In the genomic region with DNA sequence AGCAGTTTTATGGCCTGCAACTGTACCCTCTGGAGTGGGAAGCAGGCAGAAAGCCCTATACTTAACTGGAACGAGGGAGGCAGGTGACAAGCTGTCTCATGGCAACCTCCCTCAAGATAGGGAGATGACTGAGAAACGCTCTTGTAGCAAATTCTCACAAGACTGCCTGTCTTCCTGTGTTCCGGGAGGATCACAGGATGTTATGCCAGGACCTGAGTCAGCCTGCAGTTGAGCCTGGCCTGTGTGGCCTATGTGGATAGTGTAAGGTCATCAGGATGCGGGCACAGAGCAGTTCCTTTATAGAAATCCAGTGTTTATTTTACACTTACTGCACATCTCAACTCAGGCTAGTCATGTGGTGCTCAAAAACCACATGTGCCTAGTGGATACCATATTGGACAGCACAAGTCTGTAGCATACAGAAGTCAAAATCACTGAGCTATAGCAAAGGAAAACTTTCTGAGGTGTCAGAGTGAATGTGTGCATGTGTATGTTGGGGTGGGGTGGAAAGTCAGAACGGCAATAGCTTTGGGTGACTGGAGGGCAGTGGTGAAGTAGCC, we compare ENCODE assay signal across 16 cellular contexts. TPM values are rescaled to one million over a fixed set of nuclear protein-coding genes. Genes with fewer than 3 reads are reported as not detected.
DNase-seq lines count a peak whose midpoint lies in the region; ATAC-seq and TF ChIP-seq lines count a peak whose summit lies in the region.
"Had no signal": no experiment of that assay in that cellular context is flagged by ENCODE, and none has a peak within 500 bp of the region (broad histone marks: within the 10 kb centered on the region; RNA-seq: fewer than 3 reads in every experiment).

No MANE protein-coding gene starts in this region.

- TF ChIP-seq CTCF in AG04450 (IDR thresholded peaks at IDR 0.05; ENCODE audit: low read depth, low read length), result no peak
- TF ChIP-seq CTCF in brain microvascular endothelial cell (IDR thresholded peaks at IDR 0.05; ENCODE audit: low read depth, low read length, missing control alignments), result no peak
- TF ChIP-seq CTCF in kidney epithelial cell (IDR thresholded peaks at IDR 0.05; ENCODE audit: insufficient read depth, low read length, poor library complexity, severe bottlenecking), result no peak
- no peak for TF ChIP-seq CTCF in esophagus muscularis mucosa (IDR thresholded peaks at IDR 0.05)

- in situ Hi-C loops in brain microvascular endothelial cell (cut with HindIII; ENCODE audit: low pct_ligation_motif_present, low sequenced_read_pairs), result no loop called here

- ATAC-seq in T-cell (replicated peaks in 1 of 4), result no peak
- ATAC-seq: heart left ventricle had no signal

- WGBS in esophagus muscularis mucosa, result 74% methylated on average over 5 of the region's 5 CpGs

- H3K27me3 ChIP-seq in AG04450 (ENCODE audit: control insufficient read depth, insufficient read depth, low read length), result no peaks in the 10 kb centered on the region
- H3K27me3 ChIP-seq in brain microvascular endothelial cell (replicated peaks), result no peaks in the 10 kb centered on the region
- peaks cover 2% of the 10 kb centered on the region for H3K27me3 ChIP-seq in kidney epithelial cell (ENCODE audit: control insufficient read depth, insufficient read depth, low read length)
- no peaks in the 10 kb centered on the region for H3K27me3 ChIP-seq in esophagus muscularis mucosa

- CTCF ChIA-PET in AG04450 (lab: Charles Lee), result interaction anchor here (0.7 kb wide), 1 partner anchor 21 kb away, joined by 3 read pairs; no protein-coding TSS in a partner anchor
- CTCF ChIA-PET in T-cell (lab: Charles Lee), result interaction anchor here in 1 of 2 donors (0.5 kb wide), 1 partner anchor 648 kb away, joined by 3 read pairs; no protein-coding TSS in a partner anchor

- no peak overlapping the region for H3K4me3 ChIP-seq in AG04450 (ENCODE audit: low read depth, low read length)
- H3K4me3 ChIP-seq in brain microvascular endothelial cell (ENCODE audit: low read depth, low read length), result no peak overlapping the region
- H3K4me3 ChIP-seq in kidney epithelial cell (ENCODE audit: low read depth, low read length), result no peak overlapping the region
- no peak overlapping the region for H3K4me3 ChIP-seq in esophagus muscularis mucosa
- H3K4me3 ChIP-seq: heart left ventricle had no signal

- no peak overlapping the region for H3K4me3 Mint-ChIP-seq in activated CD4-positive, alpha-beta T cell treated with anti-CD3 and anti-CD28 coated beads, Interleukin-2, amount 10 ng/mL, durations not matched to agents 24 days and 14 days
- H3K4me3 Mint-ChIP-seq in T-cell, result no peak overlapping the region
- H3K4me3 Mint-ChIP-seq: activated naive CD4-positive, alpha-beta T cell treated with anti-CD3 and anti-CD28 coated beads, Interleukin-2, amount 50 U/mL, for 24 hours; B cell had no signal

- no peak for DNase-seq in AG04450 (ENCODE audit: low read depth, low spot score)
- DNase-seq in M059J (ENCODE audit: low read depth), result peak; percentile 88
- DNase-seq in brain microvascular endothelial cell, result peak; percentile 75
- peak; percentile 21 for DNase-seq in kidney epithelial cell (ENCODE audit: low read depth)
- no peak for DNase-seq in activated CD4-positive, alpha-beta T cell treated with anti-CD3 and anti-CD28 coated beads, Interleukin-2, amount 10 ng/mL, durations not matched to agents 24 days and 14 days
- DNase-seq in NCI-H1092 (lab: John Stamatoyannopoulos, UW), result no peak
- no peak for DNase-seq in esophagus muscularis mucosa (ENCODE audit: extremely low spot score)
- DNase-seq in T-cell, result no peak
- DNase-seq: activated CD8-positive, alpha-beta memory T cell treated with anti-CD3 and anti-CD28 coated beads for 24 hours; heart left ventricle; NCI-H187 treated with DMSO at 0.1 percent for 48 hours; stimulated activated CD4-positive, alpha-beta T cell treated with anti-CD3 and anti-CD28 coated beads, Interleukin-1b, Interleukin-23, amount 100 ng/mL, for 48 hours; T-helper 9 cell had no signal

- H3K27ac Mint-ChIP-seq in activated CD4-positive, alpha-beta T cell treated with anti-CD3 and anti-CD28 coated beads, Interleukin-2, amount 10 ng/mL, durations not matched to agents 24 days and 14 days, result no peak overlapping the region
- H3K27ac Mint-ChIP-seq in T-cell, result no peak overlapping the region
- H3K27ac Mint-ChIP-seq: activated naive CD4-positive, alpha-beta T cell treated with anti-CD3 and anti-CD28 coated beads, Interleukin-2, amount 50 U/mL, for 24 hours; B cell had no signal

- H3K27ac ChIP-seq in AG04450 (ENCODE audit: low read depth, low read length) (peak overlapping the region; percentile 68), brain microvascular endothelial cell (peak overlapping the region; percentile 67), esophagus muscularis mucosa (replicated peaks in 1 of 4) (no peak overlapping the region)
- H3K27ac ChIP-seq: heart left ventricle had no signal

- H3K4me1 ChIP-seq in esophagus muscularis mucosa, result no peaks in the 10 kb centered on the region
- H3K4me1 ChIP-seq: heart left ventricle had no signal

- POLR2A ChIA-PET in AG04450 (lab: Yijun Ruan, JAX) (no interaction called here), T-cell (lab: Charles Lee) (no interaction called here)

- TF ChIP-seq POLR2A in esophagus muscularis mucosa (IDR thresholded peaks at IDR 0.05; ENCODE audit: low read depth), result no peak

- H3K36me3 Mint-ChIP-seq in activated CD4-positive, alpha-beta T cell treated with anti-CD3 and anti-CD28 coated beads, Interleukin-2, amount 10 ng/mL, durations not matched to agents 24 days and 14 days (ENCODE audit: low read depth), result no peaks in the 10 kb centered on the region
- no peaks in the 10 kb centered on the region for H3K36me3 Mint-ChIP-seq in T-cell
- H3K36me3 Mint-ChIP-seq: activated naive CD4-positive, alpha-beta T cell treated with anti-CD3 and anti-CD28 coated beads, Interleukin-2, amount 50 U/mL, for 24 hours had no signal

- H3K9me3 Mint-ChIP-seq in activated CD4-positive, alpha-beta T cell treated with anti-CD3 and anti-CD28 coated beads, Interleukin-2, amount 10 ng/mL, durations not matched to agents 24 days and 14 days, result no peaks in the 10 kb centered on the region
- no peaks in the 10 kb centered on the region for H3K9me3 Mint-ChIP-seq in T-cell
- H3K9me3 Mint-ChIP-seq: activated naive CD4-positive, alpha-beta T cell treated with anti-CD3 and anti-CD28 coated beads, Interleukin-2, amount 50 U/mL, for 24 hours had no signal

- intact Hi-C loops in activated CD4-positive, alpha-beta T cell treated with anti-CD3 and anti-CD28 coated beads, Interleukin-2, amount 10 ng/mL, durations not matched to agents 24 days and 14 days (cut with micrococcal nuclease), result no loop called here
- intact Hi-C loops in esophagus muscularis mucosa (cut with DNase I), result no loop called here

- H3K4me1 Mint-ChIP-seq in activated CD4-positive, alpha-beta T cell treated with anti-CD3 and anti-CD28 coated beads, Interleukin-2, amount 10 ng/mL, durations not matched to agents 24 days and 14 days, result no peaks in the 10 kb centered on the region
- H3K4me1 Mint-ChIP-seq in T-cell, result no peaks in the 10 kb centered on the region
- H3K4me1 Mint-ChIP-seq: activated naive CD4-positive, alpha-beta T cell treated with anti-CD3 and anti-CD28 coated beads, Interleukin-2, amount 50 U/mL, for 24 hours; B cell had no signal

- H3K27me3 Mint-ChIP-seq in activated CD4-positive, alpha-beta T cell treated with anti-CD3 and anti-CD28 coated beads, Interleukin-2, amount 10 ng/mL, durations not matched to agents 24 days and 14 days, result no peaks in the 10 kb centered on the region
- peaks cover 0 to 18% of the 10 kb centered on the region in 2 donors for H3K27me3 Mint-ChIP-seq in T-cell
- H3K27me3 Mint-ChIP-seq: activated naive CD4-positive, alpha-beta T cell treated with anti-CD3 and anti-CD28 coated beads, Interleukin-2, amount 50 U/mL, for 24 hours; B cell had no signal

- H3K9me3 ChIP-seq in AG04450 (ENCODE audit: control insufficient read depth, insufficient read depth, low read length), result no peaks in the 10 kb centered on the region
- H3K9me3 ChIP-seq in esophagus muscularis mucosa, result no peaks in the 10 kb centered on the region
- H3K9me3 ChIP-seq: heart left ventricle had no signal

- H3K36me3 ChIP-seq in brain microvascular endothelial cell (replicated peaks) (no peaks in the 10 kb centered on the region), kidney epithelial cell (ENCODE audit: control insufficient read depth, insufficient read depth, low read length) (no peaks in the 10 kb centered on the region), esophagus muscularis mucosa (no peaks in the 10 kb centered on the region)
- H3K36me3 ChIP-seq: heart left ventricle had no signal

- TF ChIP-seq EP300 in esophagus muscularis mucosa (IDR thresholded peaks at IDR 0.05), result no peak

RNA-seq across cellular contexts. Expression of gene TAF7L, which starts 25.2 kb away (rescaled TPM):
- polyA plus RNA-seq in AG04450 (2011; rRNA removed), result 1.5 and 1.6 TPM in 2 replicates
- 0.23 and 0.30 TPM in 2 replicates for polyA minus RNA-seq in AG04450 (2011; rRNA and poly(A)+ RNA removed)
- total RNA-seq in M059J (2014; rRNA removed; shearing (Covaris generic)), result not detected in 2 replicates
- 0.27 and 0.33 TPM in 2 replicates for total RNA-seq in kidney epithelial cell
- total RNA-seq in activated CD4-positive, alpha-beta T cell treated with anti-CD3 and anti-CD28 coated beads, Interleukin-2, amount 10 ng/mL, durations not matched to agents 24 days and 14 days, result 0.19 TPM in 1 of 2 replicates, not detected in the other
- total RNA-seq in esophagus muscularis mucosa, result under 1 TPM in 1 of 4 donors, not detected in 3; 0.13 TPM
- not detected for total RNA-seq in T-cell
- total RNA-seq: B cell, heart left ventricle had no signal

RNA-seq across cellular contexts. Expression of gene DRP2, which starts 46.4 kb away (rescaled TPM):
- 4.3 and 5.5 TPM in 2 replicates for polyA plus RNA-seq in AG04450 (2011; rRNA removed)
- 9.4 and 10.0 TPM in 2 replicates for polyA minus RNA-seq in AG04450 (2011; rRNA and poly(A)+ RNA removed)
- total RNA-seq in M059J (2014; rRNA removed; shearing (Covaris generic)), result 0.42 and 0.44 TPM in 2 replicates
- 0.33 and 0.55 TPM in 2 replicates for total RNA-seq in kidney epithelial cell
- total RNA-seq in activated CD4-positive, alpha-beta T cell treated with anti-CD3 and anti-CD28 coated beads, Interleukin-2, amount 10 ng/mL, durations not matched to agents 24 days and 14 days, result 0.28 and 0.31 TPM in 2 replicates
- under 1 TPM; 0.42 to 0.97 (median 0.65) TPM for total RNA-seq in esophagus muscularis mucosa
- total RNA-seq in T-cell, result under 1 TPM; 0.07 to 0.28 (median 0.13) TPM
- total RNA-seq: B cell had no signal
- polyA plus RNA-seq: liver had no signal

Comparison
In these comparisons a context has a peak if more than half of its experiments do, and no peak if none do; other contexts are left out.
1. DNase-seq: peak in M059J (single experiment), brain microvascular endothelial cell (single experiment) and kidney epithelial cell (single experiment); none in AG04450 (single experiment), activated CD4-positive, alpha-beta T cell treated with anti-CD3 and anti-CD28 coated beads, Interleukin-2, amount 10 ng/mL, durations not matched to agents 24 days and 14 days (single experiment), NCI-H1092 (single experiment), esophagus muscularis mucosa (single experiment) and T-cell (0 of 34).
2. H3K27ac ChIP-seq: peak in AG04450 (single experiment) and brain microvascular endothelial cell (single experiment); none in esophagus muscularis mucosa (0 of 4).